Comparison of ENCODE assay signal across 19 cellular contexts in genomic region chr13:43693639-43694038, GRCh38.
DNase-seq lines count a peak whose midpoint lies in the region; ATAC-seq, FAIRE-seq and TF ChIP-seq lines count a peak whose summit lies in the region.
"Had no signal": no experiment of that assay in that cellular context is flagged by ENCODE, and none has a peak within 500 bp of the region (broad histone marks: within the 10 kb centered on the region; RNA-seq: fewer than 3 reads in every experiment).

No MANE protein-coding gene starts in this region.

- H3K4me1 ChIP-seq in GM23338 (ENCODE audit: insufficient read depth) (peaks cover 21% of the 10 kb centered on the region), IMR-90 (ENCODE audit: control insufficient read depth, insufficient read depth, low read length) (no peaks in the 10 kb centered on the region), H1 (replicated peaks in 1 of 4; ENCODE audit: control insufficient read depth in 3 of 4, insufficient read depth in 4 of 4, low read length in 3 of 4) (peaks cover 1 to 7% (median 3%) of the 10 kb centered on the region in 4 experiments; a peak in 3 of 7 replicates)
- H3K4me1 ChIP-seq in CD4-positive, alpha-beta memory T cell (ENCODE audit: insufficient read depth, low read length) = no peaks in the 10 kb centered on the region
- H3K4me1 ChIP-seq: BLaER1 had no signal

- H3K9ac ChIP-seq in IMR-90 (ENCODE audit: low read depth, low read length) = no peak overlapping the region
- no peak overlapping the region for H3K9ac ChIP-seq in H1 (replicated peaks in 1 of 4; ENCODE audit: extremely low read depth in 1 of 4, low read depth in 3 of 4, low read length in 3 of 4)
- H3K9ac ChIP-seq: BLaER1 had no signal

- H3K18ac ChIP-seq in IMR-90 (ENCODE audit: low read depth, low read length) (no peak overlapping the region), H1 (ENCODE audit: extremely low read depth, low read length) (no peak overlapping the region)

- TF ChIP-seq RAD21 in IMR-90 (IDR thresholded peaks at IDR 0.05; ENCODE audit: low read length) (no peak), H1 (IDR thresholded peaks at IDR 0.05 in 1 of 2, conservative IDR thresholded peaks at IDR 0.05 in 1 of 2; ENCODE audit: low read depth in 2 of 2, low read length in 2 of 2) (no peak)

- no peak overlapping the region for H2BK5ac ChIP-seq in IMR-90 (ENCODE audit: low read depth, low read length, poor library complexity, severe bottlenecking)
- no peak overlapping the region for H2BK5ac ChIP-seq in H1 (ENCODE audit: low read depth, low read length)

- BruUV-seq in IMR-90 (replicated peaks; lab: Mats Ljungman, UMichigan) = no TSS peak

- H3K4me2 ChIP-seq in GM23338 = peak overlapping the region; percentile 50
- no peak overlapping the region for H3K4me2 ChIP-seq in IMR-90 (ENCODE audit: low read depth, low read length)
- H3K4me2 ChIP-seq in H1 (ENCODE audit: insufficient read depth in 1 of 2, low read depth in 2 of 2, low read length in 2 of 2) = peak overlapping the region; percentile 30 to 41; a peak in 1 of 4 replicates
- H3K4me2 ChIP-seq: BLaER1 had no signal

- H3K23ac ChIP-seq in IMR-90 (ENCODE audit: low read depth, low read length) = no peak overlapping the region
- no peak overlapping the region for H3K23ac ChIP-seq in H1 (ENCODE audit: insufficient read length)

- in situ Hi-C loops in IMR-90 (cut with MboI; ENCODE audit: low sequenced_read_pairs) = no loop called here

- no peak overlapping the region for H3K56ac ChIP-seq in IMR-90 (ENCODE audit: extremely low read depth, insufficient read depth, low read length)
- no peak overlapping the region for H3K56ac ChIP-seq in H1 (replicated peaks; ENCODE audit: insufficient read length, low read depth, low read length)

- dilution Hi-C loops in IMR-90 (cut with HindIII; ENCODE audit: low sequenced_read_pairs, unreplicated experiment) = no loop called here

- H3K27me3 ChIP-seq in GM23338 (ENCODE audit: insufficient read depth) (0 out of 2 replicates have a peak, but pooled peaks cover 4% of the 10 kb centered on the region), IMR-90 (ENCODE audit: control insufficient read depth, insufficient read depth, low read length) (peaks cover 2% of the 10 kb centered on the region), H1 (replicated peaks in 1 of 4; ENCODE audit: control insufficient read depth in 3 of 4, extremely low read depth in 1 of 4, insufficient read depth in 3 of 4, low read length in 3 of 4) (no peaks in the 10 kb centered on the region; a peak in 1 of 7 replicates)
- H3K27me3 ChIP-seq in CD4-positive, alpha-beta memory T cell (ENCODE audit: insufficient read depth, low read length) = no peaks in the 10 kb centered on the region
- H3K27me3 ChIP-seq: BLaER1 had no signal

- H3K36me3 ChIP-seq in GM23338 (ENCODE audit: insufficient read depth) = no peaks in the 10 kb centered on the region
- H3K36me3 ChIP-seq in IMR-90 (ENCODE audit: control insufficient read depth, insufficient read depth, low read length) = no peaks in the 10 kb centered on the region
- no peaks in the 10 kb centered on the region for H3K36me3 ChIP-seq in H1 (ENCODE audit: control insufficient read depth in 2 of 4, insufficient read depth in 4 of 4, low read length in 3 of 4)
- no peaks in the 10 kb centered on the region for H3K36me3 ChIP-seq in CD4-positive, alpha-beta memory T cell (ENCODE audit: insufficient read depth, low read length)
- H3K36me3 ChIP-seq: BLaER1 had no signal

- no peaks in the 10 kb centered on the region for H3K36me3 Mint-ChIP-seq in GM23338 (ENCODE audit: low read depth)
- H3K36me3 Mint-ChIP-seq in CD4-positive, alpha-beta memory T cell = no peaks in the 10 kb centered on the region
- H3K36me3 Mint-ChIP-seq: CD4-positive, CD25-positive, alpha-beta regulatory T cell; CD8-positive, alpha-beta memory T cell had no signal

- no peak overlapping the region for H3K27ac Mint-ChIP-seq in GM23338
- H3K27ac Mint-ChIP-seq in CD4-positive, alpha-beta memory T cell = no peak overlapping the region
- H3K27ac Mint-ChIP-seq: B cell; CD4-positive, CD25-positive, alpha-beta regulatory T cell; CD8-positive, alpha-beta memory T cell had no signal

- H2AFZ ChIP-seq in GM23338 = no peak overlapping the region
- H2AFZ ChIP-seq in IMR-90 (replicated peaks; ENCODE audit: low read length, poor library complexity) = no peak overlapping the region
- H2AFZ ChIP-seq in H1 (ENCODE audit: low read length) = no peak overlapping the region

- H3K79me2 ChIP-seq in GM23338 (replicated peaks; ENCODE audit: insufficient read depth) = no peaks in the 10 kb centered on the region
- H3K79me2 ChIP-seq in H1 (ENCODE audit: control insufficient read depth in 1 of 2, insufficient read depth in 2 of 2, low read length in 2 of 2) = no peaks in the 10 kb centered on the region

- H3K9me3 ChIP-seq in IMR-90 (ENCODE audit: control insufficient read depth, insufficient read depth, low read length) (no peaks in the 10 kb centered on the region), H1 (ENCODE audit: insufficient read depth in 2 of 2, low read depth in 1 of 2, low read length in 1 of 2) (no peaks in the 10 kb centered on the region)
- no peaks in the 10 kb centered on the region for H3K9me3 ChIP-seq in CD4-positive, alpha-beta memory T cell (ENCODE audit: control insufficient read depth in 1 of 2, low read length in 2 of 2)
- H3K9me3 ChIP-seq: BLaER1 had no signal

- H3K9me2 ChIP-seq in GM23338 (ENCODE audit: insufficient read depth) = peaks cover 7% of the 10 kb centered on the region; the same call in 1 of the 2 replicates

- H3K79me1 ChIP-seq in IMR-90 (ENCODE audit: low read depth in 1 of 2, low read length in 2 of 2) (no peaks in the 10 kb centered on the region), H1 (ENCODE audit: low read depth, low read length) (no peaks in the 10 kb centered on the region)

- no peaks in the 10 kb centered on the region; the same call in 1 of the 2 replicates for H3K9me1 ChIP-seq in IMR-90 (ENCODE audit: insufficient read depth, low read length)

- no peak overlapping the region for H4K5ac ChIP-seq in IMR-90 (ENCODE audit: low read depth, low read length)
- H4K5ac ChIP-seq in H1 (ENCODE audit: insufficient read length, low read depth, low read length) = no peak overlapping the region

- H3K4me3 Mint-ChIP-seq in GM23338 = no peak overlapping the region
- H3K4me3 Mint-ChIP-seq in CD4-positive, alpha-beta memory T cell = no peak overlapping the region
- H3K4me3 Mint-ChIP-seq: B cell; CD4-positive, CD25-positive, alpha-beta regulatory T cell; CD8-positive, alpha-beta memory T cell; H9 had no signal

- no peak overlapping the region for H4K91ac ChIP-seq in IMR-90 (ENCODE audit: insufficient read depth, low read depth, low read length)
- H4K91ac ChIP-seq in H1 (replicated peaks; ENCODE audit: insufficient read length, low read length) = no peak overlapping the region

- WGBS in IMR-90 (ENCODE audit: extremely low coverage in 2 of 2, insufficient read length in 1 of 2), 2 experiments = 100% methylated on average over 1 of the region's 2 CpGs; no CpG with 5 or more reads in 1 of the 2 experiments
- WGBS in H1 (ENCODE audit: extremely low coverage in 1 of 2, insufficient coverage in 1 of 2, insufficient read length in 1 of 2, insufficient replicate concordance in 2 of 2, low coverage in 1 of 2, low lambda C conversion rate in 2 of 2, missing lambda C conversion rate in 1 of 2), 2 experiments = 60 to 100% methylated on average over 1 to 2 of the region's 2 CpGs

- no peaks in the 10 kb centered on the region for H3F3A ChIP-seq in GM23338 (replicated peaks; ENCODE audit: low read depth)

- H3K9me3 Mint-ChIP-seq in GM23338 = no peaks in the 10 kb centered on the region
- H3K9me3 Mint-ChIP-seq in CD4-positive, alpha-beta memory T cell = no peaks in the 10 kb centered on the region
- H3K9me3 Mint-ChIP-seq: H9 had no signal

- POLR2A ChIA-PET in IMR-90 (lab: Charles Lee; ENCODE audit: unreplicated experiment) = interaction anchor here (0.6 kb wide), 1 partner anchor 713 kb away, joined by 3 read pairs; no protein-coding TSS in a partner anchor
- POLR2A ChIA-PET in H1 (lab: Charles Lee; ENCODE audit: partially characterized antibody) = no interaction called here
- POLR2A ChIA-PET in CD4-positive, alpha-beta memory T cell (lab: Charles Lee; ENCODE audit: partially characterized antibody) = no interaction called here

- TF ChIP-seq POLR2A in IMR-90 (IDR thresholded peaks at IDR 0.05; ENCODE audit: low read depth, low read length) (no peak), H1 (IDR thresholded peaks at IDR 0.05; ENCODE audit: control extremely low read depth in 1 of 2, low read depth in 2 of 2, low read length in 2 of 2) (no peak)

- TF ChIP-seq EP300 in H1 (IDR thresholded peaks at IDR 0.05; ENCODE audit: borderline replicate concordance in 1 of 2, low read depth in 2 of 2, low read length in 2 of 2) = no peak

- H2AK5ac ChIP-seq in IMR-90 (ENCODE audit: low read depth, low read length) = no peak overlapping the region
- H2AK5ac ChIP-seq in H1 (ENCODE audit: low read depth, low read length) = no peak overlapping the region

- H4K20me1 ChIP-seq in GM23338 (replicated peaks; ENCODE audit: insufficient read depth) = no peaks in the 10 kb centered on the region
- no peaks in the 10 kb centered on the region for H4K20me1 ChIP-seq in IMR-90 (ENCODE audit: insufficient read depth, low read length)
- H4K20me1 ChIP-seq in H1 (replicated peaks in 1 of 2; ENCODE audit: control insufficient read depth in 1 of 2, insufficient read depth in 2 of 2, low read length in 2 of 2) = no peaks in the 10 kb centered on the region
- H4K20me1 ChIP-seq: BLaER1 had no signal

- peak overlapping the region; percentile 21 for H3K4me3 ChIP-seq in GM23338
- H3K4me3 ChIP-seq in IMR-90 (ENCODE audit: insufficient read depth, low read depth, low read length) = no peak overlapping the region
- peak overlapping the region in 1 of 4 experiments; percentile 14; a peak in 1 of 8 replicates for H3K4me3 ChIP-seq in H1 (ENCODE audit: extremely low read depth in 1 of 4, insufficient read depth in 2 of 4, low read depth in 3 of 4, low read length in 4 of 4)
- no peak overlapping the region for H3K4me3 ChIP-seq in CD4-positive, alpha-beta memory T cell (ENCODE audit: low read length in 2 of 2)
- H3K4me3 ChIP-seq: BLaER1 had no signal

- H3K27me3 Mint-ChIP-seq in GM23338 (ENCODE audit: insufficient read depth, low read depth, poor library complexity) = peaks cover 5% of the 10 kb centered on the region
- H3K27me3 Mint-ChIP-seq in CD4-positive, alpha-beta memory T cell = peaks cover 5 to 8% of the 10 kb centered on the region in 2 donors

- ATAC-seq in GM23338 (peak; percentile 48), IMR-90 (ENCODE audit: low read depth) (no peak), GM21381 (IDR thresholded peaks at IDR 0.05; ENCODE audit: unreplicated experiment) (no peak), left ventricle myocardium superior (no peak)
- ATAC-seq: HCT116 had no signal

- DNase-seq in GM23338 (ENCODE audit: low spot score) = no peak
- no peak for DNase-seq in IMR-90
- no peak for DNase-seq in H1 (ENCODE audit: low read depth in 1 of 2, low spot score in 2 of 2)
- no peak for DNase-seq in CD4-positive, alpha-beta memory T cell
- DNase-seq in left ventricle myocardium superior = no peak
- DNase-seq: CD4-positive, CD25-positive, alpha-beta regulatory T cell; CD8-positive, alpha-beta memory T cell; DMS 273 treated with DMSO at 0.1 percent for 48 hours; DMS79; EL; GF-D8; H9 had no signal

- H4K8ac ChIP-seq in IMR-90 (ENCODE audit: low read depth in 2 of 2, low read length in 2 of 2) = no peak overlapping the region
- no peak overlapping the region for H4K8ac ChIP-seq in H1 (ENCODE audit: extremely low read depth, insufficient read depth, low read length)

- no peak overlapping the region for H2BK15ac ChIP-seq in IMR-90 (ENCODE audit: low read depth, low read length)
- H2BK15ac ChIP-seq in H1 (ENCODE audit: low read length) = no peak overlapping the region

- H3K27ac ChIP-seq in GM23338 (ENCODE audit: low read depth) (no peak overlapping the region), IMR-90 (ENCODE audit: insufficient read depth, low read length) (no peak overlapping the region), H1 (ENCODE audit: low read depth, low read length) (no peak overlapping the region)
- H3K27ac ChIP-seq in CD4-positive, alpha-beta memory T cell (ENCODE audit: low read depth, low read length) = no peak overlapping the region
- H3K27ac ChIP-seq: BLaER1, C4-2B had no signal

- peaks cover 17% of the 10 kb centered on the region for H3K4me1 Mint-ChIP-seq in GM23338
- no peaks in the 10 kb centered on the region for H3K4me1 Mint-ChIP-seq in CD4-positive, alpha-beta memory T cell
- H3K4me1 Mint-ChIP-seq: B cell; CD4-positive, CD25-positive, alpha-beta regulatory T cell; CD8-positive, alpha-beta memory T cell had no signal

- H2BK12ac ChIP-seq in H1 (ENCODE audit: low read depth, low read length) = no peak overlapping the region

- CTCF ChIA-PET in IMR-90 (lab: Yijun Ruan, JAX) (interaction anchor here (1.2 kb wide), 1 partner anchor 29 kb away, joined by 3 read pairs; no protein-coding TSS in a partner anchor), H1 (lab: Charles Lee; ENCODE audit: partially characterized antibody) (interaction anchor here (1.1 kb wide), 1 partner anchor 29 kb away, joined by 3 read pairs; no protein-coding TSS in a partner anchor)
- CTCF ChIA-PET in CD4-positive, alpha-beta memory T cell (lab: Charles Lee; ENCODE audit: partially characterized antibody) = no interaction called here

- no peak overlapping the region for H2BK20ac ChIP-seq in IMR-90 (ENCODE audit: low read depth, low read length)
- H2BK20ac ChIP-seq in H1 (ENCODE audit: low read length) = no peak overlapping the region

- H3K14ac ChIP-seq in IMR-90 (replicated peaks; ENCODE audit: low read depth, low read length) (no peak overlapping the region), H1 (ENCODE audit: insufficient read length) (no peak overlapping the region)

- no peak for FAIRE-seq in H1 (lab: Jason Lieb, UNC)
- FAIRE-seq: GM12891, GM18507 had no signal

- H3K4ac ChIP-seq in IMR-90 (ENCODE audit: low read depth, low read length) (no peak overlapping the region), H1 (replicated peaks; ENCODE audit: insufficient read length, low read depth, low read length) (no peak overlapping the region)

- intact Hi-C loops in IMR-90 (cut with micrococcal nuclease) = no loop called here
- intact Hi-C loops in CD4-positive, alpha-beta memory T cell (cut with micrococcal nuclease) = no loop called here
- intact Hi-C loops in left ventricle myocardium superior (cut with micrococcal nuclease) = no loop called here

- H2BK120ac ChIP-seq in IMR-90 (ENCODE audit: low read depth, low read length) (no peak overlapping the region), H1 (replicated peaks; ENCODE audit: low read depth, low read length) (no peak overlapping the region)

- TF ChIP-seq CTCF in GM23338 (conservative IDR thresholded peaks at IDR 0.05; ENCODE audit: low read depth in 2 of 2) (no peak), IMR-90 (conservative IDR thresholded peaks at IDR 0.05; ENCODE audit: low read depth, low read length) (no peak), H1 (IDR thresholded peaks at IDR 0.05; ENCODE audit: control extremely low read depth in 1 of 3, insufficient read depth in 1 of 3, low read depth in 1 of 3, low read length in 3 of 3) (no peak)

- no peaks in the 10 kb centered on the region for H3K23me2 ChIP-seq in H1 (ENCODE audit: low read depth, low read length)

- H2AK9ac ChIP-seq in IMR-90 (replicated peaks; ENCODE audit: low read depth, low read length, poor library complexity) = no peak overlapping the region
